ENCODE assay signal across 8 cellular contexts in genomic region chr15:51499379-51499976, GRCh38.
DNase-seq lines count a peak whose midpoint lies in the region; ATAC-seq and TF ChIP-seq lines count a peak whose summit lies in the region.

No MANE protein-coding gene starts in this region.

- WGBS in GM23248 (ENCODE audit: low coverage in 1 of 2, low lambda C conversion rate in 2 of 2, missing lambda C conversion rate in 2 of 2), 2 experiments = 82 to 89% methylated on average over 5 of the region's 5 CpGs
- 82 to 83% methylated on average over 5 of the region's 5 CpGs for WGBS in testis, 2 donors
- 82% methylated on average over 5 of the region's 5 CpGs for WGBS in esophagus muscularis mucosa

- H3K36me3 ChIP-seq in GM23248 (ENCODE audit: low read depth) = no peaks in the 10 kb centered on the region
- peaks cover 13% of the 10 kb centered on the region for H3K36me3 ChIP-seq in NT2/D1 (ENCODE audit: insufficient read depth, insufficient read length, low read length)
- H3K36me3 ChIP-seq in testis (ENCODE audit: low read depth, missing control alignments) = no peaks in the 10 kb centered on the region
- peaks cover 0 to 32% (median 5%) of the 10 kb centered on the region in 4 donors for H3K36me3 ChIP-seq in esophagus muscularis mucosa

- H3K27ac ChIP-seq in AG04450 (ENCODE audit: low read depth, low read length) = no peak overlapping the region
- no peak overlapping the region for H3K27ac ChIP-seq in GM23248
- no peak overlapping the region for H3K27ac ChIP-seq in testis
- no peak overlapping the region for H3K27ac ChIP-seq in esophagus muscularis mucosa (replicated peaks in 1 of 4)

- H3K9me2 ChIP-seq in GM23248 (ENCODE audit: insufficient read depth) = no peaks in the 10 kb centered on the region

- H3K9me3 ChIP-seq in AG04450 (ENCODE audit: control insufficient read depth, insufficient read depth, low read length) (no peaks in the 10 kb centered on the region), GM23248 (ENCODE audit: low read depth) (no peaks in the 10 kb centered on the region), NT2/D1 (ENCODE audit: insufficient read depth, low read length) (no peaks in the 10 kb centered on the region), testis (no peaks in the 10 kb centered on the region), esophagus muscularis mucosa (no peaks in the 10 kb centered on the region)

- no peak overlapping the region for H3K4me2 ChIP-seq in GM23248 (ENCODE audit: unreplicated experiment)

- no peak for TF ChIP-seq POLR2A in testis (IDR thresholded peaks at IDR 0.05)
- TF ChIP-seq POLR2A in esophagus muscularis mucosa (IDR thresholded peaks at IDR 0.05; ENCODE audit: low read depth) = no peak

- H3K9ac ChIP-seq in GM23248 (no peak overlapping the region), NT2/D1 (ENCODE audit: insufficient read length, low read depth) (no peak overlapping the region)

- no peaks in the 10 kb centered on the region for H3K79me2 ChIP-seq in GM23248 (ENCODE audit: insufficient read depth)

- H3K4me3 ChIP-seq in AG04450 (ENCODE audit: low read depth, low read length) (no peak overlapping the region), GM23248 (no peak overlapping the region), NT2/D1 (ENCODE audit: insufficient read length, low read depth) (no peak overlapping the region), fibroblast of mammary gland (ENCODE audit: control insufficient read depth, low read depth, low read length) (no peak overlapping the region), testis (no peak overlapping the region), esophagus muscularis mucosa (no peak overlapping the region)

- H4K20me1 ChIP-seq in GM23248 (ENCODE audit: insufficient read depth) = no peaks in the 10 kb centered on the region

- peaks cover 7% of the 10 kb centered on the region; the same call in 1 of the 2 replicates for H3K4me1 ChIP-seq in GM23248 (ENCODE audit: insufficient read depth)
- H3K4me1 ChIP-seq in NT2/D1 (ENCODE audit: insufficient read depth, insufficient read length) = no peaks in the 10 kb centered on the region
- H3K4me1 ChIP-seq in testis = no peaks in the 10 kb centered on the region
- no peaks in the 10 kb centered on the region for H3K4me1 ChIP-seq in esophagus muscularis mucosa

- CTCF ChIA-PET in AG04450 (lab: Charles Lee) = interaction anchor here (0.5 to 3.2 kb wide), 18 partner anchors 8 to 336 kb away, joined by 3 to 22 read pairs (median 4); no protein-coding TSS in a partner anchor

- no peaks in the 10 kb centered on the region for H3F3A ChIP-seq in GM23248 (ENCODE audit: insufficient read depth)

- intact Hi-C loops in testis (cut with DNase I; ENCODE audit: low total_unique reads) = no loop called here
- intact Hi-C loops in esophagus muscularis mucosa (cut with DNase I) = no loop called here

- ATAC-seq in HG03097 (IDR thresholded peaks at IDR 0.05; ENCODE audit: low FRiP score, unreplicated experiment) (no peak), GM21528 (IDR thresholded peaks at IDR 0.05; ENCODE audit: low FRiP score, unreplicated experiment) (no peak)

- POLR2A ChIA-PET in AG04450 (lab: Yijun Ruan, JAX) = no interaction called here

- no peak for TF ChIP-seq EP300 in esophagus muscularis mucosa (IDR thresholded peaks at IDR 0.05)

- in situ Hi-C loops in GM23248 (cut with MboI) = no loop called here

- H3K27me3 ChIP-seq in AG04450 (ENCODE audit: control insufficient read depth, insufficient read depth, low read length) (no peaks in the 10 kb centered on the region), GM23248 (replicated peaks; ENCODE audit: insufficient read depth) (no peaks in the 10 kb centered on the region), NT2/D1 (ENCODE audit: insufficient read depth, insufficient read length) (no peaks in the 10 kb centered on the region), testis (no peaks in the 10 kb centered on the region), esophagus muscularis mucosa (no peaks in the 10 kb centered on the region)

- DNase-seq in AG04450 (ENCODE audit: low read depth, low spot score) (peak; percentile 15), GM23248 (peak; percentile 37), NT2/D1 (ENCODE audit: low read depth, low spot score) (peak; percentile 11), fibroblast of mammary gland (ENCODE audit: low read depth) (peak; percentile 61), testis (no peak), esophagus muscularis mucosa (ENCODE audit: extremely low spot score) (no peak)

- no peak overlapping the region for H2AFZ ChIP-seq in GM23248

- TF ChIP-seq CTCF in AG04450 (IDR thresholded peaks at IDR 0.05; ENCODE audit: low read depth, low read length) (peak; percentile 74), fibroblast of mammary gland (conservative IDR thresholded peaks at IDR 0.05; ENCODE audit: control insufficient read depth, insufficient read depth, low read depth, low read length) (peak; percentile 73), testis (IDR thresholded peaks at IDR 0.05) (peak in 2 of 3 experiments; percentile 13 to 23), esophagus muscularis mucosa (IDR thresholded peaks at IDR 0.05) (peak in 1 of 3 experiments; percentile 27)

Comparison
In these comparisons a context has a peak if more than half of its experiments do, and no peak if none do; other contexts are left out.
1. DNase-seq: peak in AG04450 (single experiment), GM23248 (single experiment), NT2/D1 (single experiment) and fibroblast of mammary gland (single experiment); none in testis (single experiment) and esophagus muscularis mucosa (single experiment).